Comparison of ENCODE assay signal across 8 cellular contexts in the genomic region with DNA sequence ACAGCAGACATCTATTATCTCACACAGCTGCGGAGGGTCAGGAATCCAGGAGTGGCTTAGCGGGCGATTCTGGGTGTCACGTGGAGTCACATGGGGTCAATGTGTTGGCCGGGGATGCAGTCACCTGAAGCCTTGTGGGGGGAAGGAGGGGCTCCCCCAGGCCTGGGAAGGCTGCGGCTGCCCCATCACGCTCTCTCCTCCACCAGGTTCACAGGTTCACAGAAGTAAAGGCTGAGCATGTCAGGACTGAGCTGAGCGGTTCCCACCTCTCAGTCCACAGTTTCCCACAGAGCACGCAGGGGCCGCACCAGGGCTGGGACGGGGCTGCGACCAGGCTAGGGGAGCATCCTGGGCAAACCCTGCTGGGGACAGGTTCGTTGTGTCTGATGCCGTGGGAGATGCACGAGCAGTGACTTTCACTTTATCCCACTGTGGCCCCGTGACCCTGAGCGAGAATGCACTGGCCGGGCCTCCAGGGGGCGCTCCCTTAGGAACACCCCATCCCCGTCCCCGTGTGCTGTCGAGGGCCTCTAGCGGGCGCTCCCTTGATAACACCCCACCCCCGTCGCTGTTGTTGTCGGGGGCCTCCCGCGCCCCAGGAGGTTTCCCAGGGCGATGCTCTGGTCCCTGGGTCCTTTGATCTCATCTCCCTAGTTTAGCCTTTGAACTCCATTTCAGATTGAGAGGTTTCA.
DNase-seq lines count a peak whose midpoint lies in the region; ATAC-seq and TF ChIP-seq lines count a peak whose summit lies in the region.

No MANE protein-coding gene starts in this region.

- no peak for TF ChIP-seq POLR2A in suprapubic skin (IDR thresholded peaks at IDR 0.05)

- no peaks in the 10 kb centered on the region for H3K9me3 Mint-ChIP-seq in activated T-helper 2 cell treated with anti-CD3 and anti-CD28 coated beads, Interferon-gamma antibody, Interleukin-2, Interleukin-4, amounts not matched to agents 10 μg/mL and 5 μg/mL and 100 μg/mL, durations not matched to agents 14 hours and 24 hours and 36 hours

- 45% methylated on average over 18 of the region's 30 CpGs for WGBS in suprapubic skin

- no peaks in the 10 kb centered on the region for H3K27me3 ChIP-seq in BLaER1 treated with 17β-estradiol and CSF1 and Interleukin-3, amounts not matched to agents 10 nM and 100 nM
- H3K27me3 ChIP-seq in Panc1 (ENCODE audit: control insufficient read depth, insufficient read depth, low read length) (no peaks in the 10 kb centered on the region), osteoblast (ENCODE audit: insufficient read depth, low read length) (no peaks in the 10 kb centered on the region), suprapubic skin (no peaks in the 10 kb centered on the region)

- in situ Hi-C loops in Panc1 (cut with HindIII; ENCODE audit: low pct_unique_long_range_greater_than_20kb, low sequenced_read_pairs), result no loop called here

- H2AFZ ChIP-seq in osteoblast (ENCODE audit: low read length), result no peak overlapping the region

- POLR2A ChIA-PET in Panc1 (lab: Charles Lee), result no interaction called here

- peak overlapping the region; percentile 74 to 95 (median 88) for H3K4me2 ChIP-seq in BLaER1 treated with 17β-estradiol and CSF1 and Interleukin-3, amounts not matched to agents 10 nM and 100 nM
- peak overlapping the region; percentile 78 for H3K4me2 ChIP-seq in osteoblast (ENCODE audit: insufficient read depth, low read length)

- no peak for TF ChIP-seq EP300 in suprapubic skin (IDR thresholded peaks at IDR 0.05)

- H3K4me1 Mint-ChIP-seq in activated T-helper 2 cell treated with anti-CD3 and anti-CD28 coated beads, Interferon-gamma antibody, Interleukin-2, Interleukin-4, amounts not matched to agents 10 μg/mL and 5 μg/mL and 100 μg/mL, durations not matched to agents 14 hours and 24 hours and 36 hours (ENCODE audit: low read depth), result peaks cover 20% of the 10 kb centered on the region

- peak; percentile 98 for TF ChIP-seq CTCF in Panc1 (IDR thresholded peaks at IDR 0.05)
- TF ChIP-seq CTCF in osteoblast (IDR thresholded peaks at IDR 0.05; ENCODE audit: extremely low read depth, low read depth, low read length), result peak; percentile 94
- peak; percentile 78 to 90 for TF ChIP-seq CTCF in suprapubic skin (IDR thresholded peaks at IDR 0.05)

- H3K27ac Mint-ChIP-seq in activated T-helper 2 cell treated with anti-CD3 and anti-CD28 coated beads, Interferon-gamma antibody, Interleukin-2, Interleukin-4, amounts not matched to agents 10 μg/mL and 5 μg/mL and 100 μg/mL, durations not matched to agents 14 hours and 24 hours and 36 hours, result peak overlapping the region; percentile 74

- CTCF ChIA-PET in Panc1 (lab: Charles Lee), result interaction anchor here (0.7 to 1.1 kb wide), 2 partner anchors 13 to 26 kb away, joined by 4 to 9 read pairs; no protein-coding TSS in a partner anchor

- peaks cover 37% of the 10 kb centered on the region for H3K79me2 ChIP-seq in osteoblast (ENCODE audit: insufficient read depth, low read length)

- H3K27me3 Mint-ChIP-seq in activated T-helper 2 cell treated with anti-CD3 and anti-CD28 coated beads, Interferon-gamma antibody, Interleukin-2, Interleukin-4, amounts not matched to agents 10 μg/mL and 5 μg/mL and 100 μg/mL, durations not matched to agents 14 hours and 24 hours and 36 hours (ENCODE audit: low read depth), result no peaks in the 10 kb centered on the region

- H3K4me3 Mint-ChIP-seq in activated T-helper 2 cell treated with anti-CD3 and anti-CD28 coated beads, Interferon-gamma antibody, Interleukin-2, Interleukin-4, amounts not matched to agents 10 μg/mL and 5 μg/mL and 100 μg/mL, durations not matched to agents 14 hours and 24 hours and 36 hours (ENCODE audit: low read depth), result peak overlapping the region; percentile 74

- peaks cover 23% of the 10 kb centered on the region for H3K36me3 Mint-ChIP-seq in activated T-helper 2 cell treated with anti-CD3 and anti-CD28 coated beads, Interferon-gamma antibody, Interleukin-2, Interleukin-4, amounts not matched to agents 10 μg/mL and 5 μg/mL and 100 μg/mL, durations not matched to agents 14 hours and 24 hours and 36 hours (ENCODE audit: low read depth)

- H3K36me3 ChIP-seq in BLaER1 treated with 17β-estradiol and CSF1 and Interleukin-3, amounts not matched to agents 10 nM and 100 nM, result peaks cover 0 to 49% (median 0%) of the 10 kb centered on the region in 11 experiments; a peak in 7 of 22 replicates
- H3K36me3 ChIP-seq in Panc1 (ENCODE audit: control insufficient read depth, insufficient read depth, low read length), result no peaks in the 10 kb centered on the region
- H3K36me3 ChIP-seq in osteoblast (ENCODE audit: insufficient read depth, low read length), result no peaks in the 10 kb centered on the region
- H3K36me3 ChIP-seq in suprapubic skin, result peaks cover 19% of the 10 kb centered on the region

- peak; percentile 77 for ATAC-seq in GM19035 (IDR thresholded peaks at IDR 0.05; ENCODE audit: unreplicated experiment)
- ATAC-seq in HG03280 (IDR thresholded peaks at IDR 0.05; ENCODE audit: unreplicated experiment), result peak; percentile 87
- ATAC-seq in Panc1, result peak; percentile 97

- H3K9ac ChIP-seq in BLaER1 treated with 17β-estradiol and CSF1 and Interleukin-3, amounts not matched to agents 10 nM and 100 nM, result peak overlapping the region; percentile 43 to 73 (median 59); a peak in 21 of 22 replicates

- peak; percentile 52 for DNase-seq in Panc1 (ENCODE audit: low read depth, low spot score)
- DNase-seq in activated T-helper 2 cell treated with anti-CD3 and anti-CD28 coated beads, Interferon-gamma antibody, Interleukin-2, Interleukin-4, amounts not matched to agents 10 μg/mL and 5 μg/mL and 100 μg/mL, durations not matched to agents 14 hours and 24 hours and 36 hours (ENCODE audit: low spot score), result peak; percentile 86
- peak; percentile 54 for DNase-seq in foreskin melanocyte
- peak; percentile 99 for DNase-seq in osteoblast (ENCODE audit: insufficient read length, low spot score, missing footprints)
- peak in 1 of 2 donors; percentile 90 for DNase-seq in suprapubic skin (ENCODE audit: low spot score in 2 of 2)

- H3K4me3 ChIP-seq in BLaER1 treated with 17β-estradiol and CSF1 and Interleukin-3, amounts not matched to agents 10 nM and 100 nM, result peak overlapping the region; percentile 40 to 67 (median 53); a peak in 19 of 20 replicates
- peak overlapping the region; percentile 23 to 40 for H3K4me3 ChIP-seq in Panc1 (ENCODE audit: low read depth in 2 of 2, low read length in 2 of 2)
- H3K4me3 ChIP-seq in osteoblast (ENCODE audit: insufficient read depth, low read length), result peak overlapping the region; percentile 67
- H3K4me3 ChIP-seq in suprapubic skin, result peak overlapping the region; percentile 45

- intact Hi-C loops in Panc1 (cut with micrococcal nuclease; ENCODE audit: unreplicated experiment), result no loop called here
- intact Hi-C loops in activated T-helper 2 cell treated with anti-CD3 and anti-CD28 coated beads, Interferon-gamma antibody, Interleukin-2, Interleukin-4, amounts not matched to agents 10 μg/mL and 5 μg/mL and 100 μg/mL, durations not matched to agents 14 hours and 24 hours and 36 hours (cut with micrococcal nuclease), result loop anchor here (1.0 to 5.0 kb wide), 4 partner anchors 38 to 128 kb away; no protein-coding TSS in a partner anchor

- BruUV-seq in Panc1 (replicated peaks; lab: Mats Ljungman, UMichigan), result no TSS peak

- H3K4me1 ChIP-seq in BLaER1 treated with 17β-estradiol and CSF1 and Interleukin-3, amounts not matched to agents 10 nM and 100 nM, result peaks cover 12 to 25% (median 20%) of the 10 kb centered on the region in 10 experiments
- peaks cover 3% of the 10 kb centered on the region for H3K4me1 ChIP-seq in Panc1 (ENCODE audit: control insufficient read depth, insufficient read depth, low read length)
- no peaks in the 10 kb centered on the region for H3K4me1 ChIP-seq in osteoblast (ENCODE audit: insufficient read depth, low read length)
- H3K4me1 ChIP-seq in suprapubic skin, result peaks cover 22% of the 10 kb centered on the region

- H3K27ac ChIP-seq in BLaER1 treated with 17β-estradiol and CSF1 and Interleukin-3, amounts not matched to agents 10 nM and 100 nM, result peak overlapping the region in 8 of 11 experiments; percentile 15 to 54 (median 42); a peak in 14 of 22 replicates
- peak overlapping the region; percentile 59 for H3K27ac ChIP-seq in Panc1 (ENCODE audit: low read length)
- peak overlapping the region; percentile 51 for H3K27ac ChIP-seq in osteoblast (ENCODE audit: low read depth, low read length)
- no peak overlapping the region for H3K27ac ChIP-seq in suprapubic skin

- no peaks in the 10 kb centered on the region for H3K9me3 ChIP-seq in BLaER1 treated with 17β-estradiol and CSF1 and Interleukin-3, amounts not matched to agents 10 nM and 100 nM (replicated peaks in 1 of 11)
- no peaks in the 10 kb centered on the region for H3K9me3 ChIP-seq in Panc1 (ENCODE audit: control insufficient read depth, insufficient read depth, low read depth, low read length)
- no peaks in the 10 kb centered on the region for H3K9me3 ChIP-seq in osteoblast (ENCODE audit: low read depth, low read length)
- H3K9me3 ChIP-seq in suprapubic skin, result no peaks in the 10 kb centered on the region

- H4K20me1 ChIP-seq in BLaER1 treated with 17β-estradiol and CSF1 and Interleukin-3, amounts not matched to agents 10 nM and 100 nM, result peaks cover 69 to 97% (median 94%) of the 10 kb centered on the region in 11 experiments
- H4K20me1 ChIP-seq in osteoblast (ENCODE audit: insufficient read depth, low read length), result peaks cover 39% of the 10 kb centered on the region
